ENCODE assay signal across 28 cellular contexts in the genomic region with DNA sequence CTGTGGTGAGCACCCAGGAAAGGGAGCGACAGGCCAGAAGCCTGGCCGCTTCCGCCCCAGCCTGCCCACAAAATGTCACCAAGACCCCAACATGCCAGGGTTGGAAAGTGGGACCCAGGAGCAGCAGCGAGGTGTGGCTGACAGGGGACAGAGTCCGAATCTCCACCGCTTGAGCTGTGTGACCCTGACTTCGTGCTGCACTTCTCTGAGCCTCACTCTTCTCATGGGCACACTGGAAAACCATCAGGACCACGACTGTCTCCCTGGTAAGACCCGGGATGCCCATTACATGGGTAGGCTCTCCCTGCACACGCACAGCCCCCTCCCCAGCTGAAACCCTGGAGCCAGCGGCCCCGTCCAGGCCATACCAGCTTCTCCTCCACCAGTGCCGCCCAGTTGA. TPM values are rescaled to one million over a fixed set of nuclear protein-coding genes. Genes with fewer than 3 reads are reported as not detected.
"Had no signal": no experiment of that assay in that cellular context is flagged by ENCODE, and none has a peak within 500 bp of the region (broad histone marks: within the 10 kb centered on the region; RNA-seq: fewer than 3 reads in every experiment).

No MANE protein-coding gene starts in this region.

- H3K27me3 ChIP-seq: adrenal gland, body of pancreas, colonic mucosa, esophagus squamous epithelium, heart right ventricle had no signal

- H3K4me1 ChIP-seq: adrenal gland, body of pancreas, colonic mucosa, gastroesophageal sphincter, heart right ventricle had no signal

- H3K36me3 ChIP-seq: adrenal gland, colonic mucosa had no signal

- H3K9me3 ChIP-seq: adrenal gland, body of pancreas, colonic mucosa, esophagus squamous epithelium had no signal

- DNase-seq: activated CD4-positive, alpha-beta memory T cell treated with anti-CD3 and anti-CD28 coated beads for 36 hours; activated CD4-positive, alpha-beta T cell treated with anti-CD3 and anti-CD28 coated beads for 36 hours; activated CD4-positive, alpha-beta T cell treated with anti-CD3 and anti-CD28 coated beads, Interleukin-2, amount 10 ng/mL, durations not matched to agents 24 days and 14 days; activated CD4-positive, CD25-positive, alpha-beta regulatory T cell; activated CD4-positive, CD25-positive, alpha-beta regulatory T cell treated with anti-CD3 and anti-CD28 coated beads, Interleukin-2, amount 50 U/mL, for 72 hours; activated CD8-positive, alpha-beta memory T cell treated with anti-CD3 and anti-CD28 coated beads, Interleukin-2, amount 10 ng/mL, durations not matched to agents 7 days and 5 days; activated CD8-positive, alpha-beta memory T cell treated with anti-CD3 and anti-CD28 coated beads, Interleukin-2, amount 50 U/mL, for 4 hours; activated CD8-positive, alpha-beta T cell treated with anti-CD3 and anti-CD28 coated beads, Interleukin-2, amount 10 ng/mL, durations not matched to agents 7 days and 5 days; activated effector memory CD4-positive, alpha-beta T cell treated with anti-CD3 and anti-CD28 coated beads, Interleukin-2, amount 50 U/mL, for 16 hours; activated naive CD4-positive, alpha-beta T cell treated with anti-CD3 and anti-CD28 coated beads for 36 hours; activated naive CD8-positive, alpha-beta T cell treated with anti-CD3 and anti-CD28 coated beads for 36 hours; activated naive CD8-positive, alpha-beta T cell treated with anti-CD3 and anti-CD28 coated beads, Interleukin-2, amount 50 U/mL, for 24 hours; activated T-cell treated with anti-CD3 and anti-CD28 coated beads, Interleukin-2, amount 50 U/mL, for 1 hour; activated T-cell treated with anti-CD3 and anti-CD28 coated beads, Interleukin-2, amount 50 U/mL, for 48 hours; adrenal gland; amygdala; aorta; body of pancreas; caudate nucleus; colonic mucosa; effector CD8-positive, alpha-beta T cell; esophagus squamous epithelium; foreskin melanocyte; heart right ventricle; T-helper 2 cell had no signal

- ATAC-seq: activated CD4-positive, alpha-beta T cell treated with anti-CD3 and anti-CD28 coated beads for 36 hours; activated CD8-positive, alpha-beta memory T cell treated with anti-CD3 and anti-CD28 coated beads, Interleukin-2, amount 10 ng/mL, durations not matched to agents 7 days and 5 days; activated CD8-positive, alpha-beta T cell treated with anti-CD3 and anti-CD28 coated beads, Interleukin-2, amount 10 ng/mL, durations not matched to agents 7 days and 5 days; activated naive CD8-positive, alpha-beta T cell treated with anti-CD3 and anti-CD28 coated beads, Interleukin-2, amount 50 U/mL, for 24 hours; body of pancreas; gastroesophageal sphincter; heart right ventricle had no signal

- H3K27ac ChIP-seq: adrenal gland, body of pancreas, colonic mucosa, epithelial cell of prostate, esophagus squamous epithelium, gastroesophageal sphincter, heart right ventricle had no signal

- H3K4me3 ChIP-seq: adrenal gland, body of pancreas, colonic mucosa, esophagus squamous epithelium, gastroesophageal sphincter, heart right ventricle had no signal

RNA-seq across cellular contexts. Expression of gene SEC14L5, which starts 56.1 kb away (rescaled TPM):
- polyA plus RNA-seq: endothelial cell of umbilical vein had no signal
